2 cellular contexts compared by ENCODE assay signal in genomic region chr16:84737192-84737591, GRCh38.
TF ChIP-seq lines count a peak whose summit lies in the region.

No MANE protein-coding gene starts in this region.

TF ChIP-seq in liver, 16 proteins besides CTCF, POLR2A, EP300 and RAD21 (continued from another document):
- TF ChIP-seq ATF3 (IDR thresholded peaks at IDR 0.05) = no peak
- TF ChIP-seq FOXA1 (IDR thresholded peaks at IDR 0.05) = peak; percentile 45
- TF ChIP-seq GABPA (IDR thresholded peaks at IDR 0.05 in 1 of 2, conservative IDR thresholded peaks at IDR 0.05 in 1 of 2) = no peak
- peak; percentile 6 to 64 for TF ChIP-seq RXRA (IDR thresholded peaks at IDR 0.05)
- TF ChIP-seq HNF4A (conservative IDR thresholded peaks at IDR 0.05) = peak; percentile 89 to 92
- TF ChIP-seq JUND (IDR thresholded peaks at IDR 0.05) = no peak
- no peak for TF ChIP-seq TAF1 (conservative IDR thresholded peaks at IDR 0.05)
- peak; percentile 54 for TF ChIP-seq HNF4G (IDR thresholded peaks at IDR 0.05)
- TF ChIP-seq ZBTB33 (IDR thresholded peaks at IDR 0.05) = no peak
- TF ChIP-seq FOXA2 (IDR thresholded peaks at IDR 0.05) = peak; percentile 72
- no peak for TF ChIP-seq NR2F2 (IDR thresholded peaks at IDR 0.05)
- TF ChIP-seq MAX (IDR thresholded peaks at IDR 0.05) = peak; percentile 50
- no peak for TF ChIP-seq EGR1 (IDR thresholded peaks at IDR 0.05; ENCODE audit: low read depth in 2 of 2)
- peak; percentile 27 for TF ChIP-seq REST (IDR thresholded peaks at IDR 0.05)

TF ChIP-seq in HepG2, 621 proteins besides CTCF, POLR2A, EP300 and RAD21 (continued from another document):
- TF ChIP-seq ZSCAN29 (CRISPR knock-in tag; conservative IDR thresholded peaks at IDR 0.05) = no peak
- TF ChIP-seq HNRNPLL (IDR thresholded peaks at IDR 0.05; ENCODE audit: low read depth, low read length, poor library complexity, severe bottlenecking) = no peak
- no peak for TF ChIP-seq AHR (CRISPR knock-in tag; IDR thresholded peaks at IDR 0.05)
